8 cellular contexts compared by ENCODE assay signal in the genomic region with DNA sequence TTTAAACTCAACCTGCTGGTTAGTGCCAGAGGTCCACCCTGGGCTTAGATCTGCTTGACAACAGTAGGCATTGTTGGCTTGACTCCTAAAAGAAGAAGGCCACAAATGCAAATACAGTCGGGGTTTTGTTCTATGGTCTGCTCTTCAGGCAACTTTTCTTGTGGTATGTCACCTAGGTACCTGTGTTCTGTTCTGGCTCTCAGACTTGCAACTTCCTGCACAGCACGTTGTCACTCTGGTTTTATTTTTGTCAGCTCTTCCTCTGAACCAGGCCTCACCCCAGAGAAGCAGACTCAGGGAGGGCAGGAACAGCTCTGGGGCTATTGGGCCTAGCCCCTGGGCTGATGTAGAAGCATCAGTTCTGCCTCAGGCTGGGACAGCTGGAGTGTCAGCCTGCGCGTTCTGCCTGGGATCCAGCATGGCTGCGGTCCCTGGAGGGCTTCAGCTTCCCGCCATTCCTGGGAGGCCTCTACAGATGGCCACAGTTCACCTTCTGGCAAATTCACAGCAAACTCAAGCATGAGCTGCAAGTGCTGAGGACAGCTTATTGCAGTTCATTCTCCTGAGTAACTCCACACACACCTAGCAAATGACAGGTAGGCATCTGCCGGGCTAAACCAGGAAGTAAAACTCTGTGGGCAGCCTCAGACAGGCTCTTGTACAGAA. TPM values are rescaled to one million over a fixed set of nuclear protein-coding genes. Genes with fewer than 3 reads are reported as not detected.
A peak's percentile ranks its signal among the peaks of the same experiment; 100 is the strongest.
DNase-seq lines count a peak whose midpoint lies in the region; ATAC-seq, FAIRE-seq and TF ChIP-seq lines count a peak whose summit lies in the region.

No MANE protein-coding gene starts in this region.

- H3K4me2 ChIP-seq in Loucy (ENCODE audit: low read depth, low read length, poor library complexity, severe bottlenecking) (peak overlapping the region; percentile 78), osteoblast (ENCODE audit: insufficient read depth, low read length) (no peak overlapping the region)

- H3K27ac ChIP-seq in osteoblast (ENCODE audit: low read depth, low read length) = no peak overlapping the region

- TF ChIP-seq CTCF in Loucy (conservative IDR thresholded peaks at IDR 0.05; ENCODE audit: low read length) = no peak
- TF ChIP-seq CTCF in osteoblast (IDR thresholded peaks at IDR 0.05; ENCODE audit: extremely low read depth, low read depth, low read length) = no peak

- peaks cover 15% of the 10 kb centered on the region for H3F3A ChIP-seq in Loucy (ENCODE audit: low read depth)

- H2AFZ ChIP-seq in Loucy (ENCODE audit: low read length) (peak overlapping the region; percentile 74), osteoblast (ENCODE audit: low read length) (peak overlapping the region; percentile 8)

- H4K20me1 ChIP-seq in Loucy (ENCODE audit: insufficient read depth, low read length, poor library complexity, severe bottlenecking) = no peaks in the 10 kb centered on the region
- H4K20me1 ChIP-seq in osteoblast (ENCODE audit: insufficient read depth, low read length) = no peaks in the 10 kb centered on the region

- DNase-seq in adipocyte (ENCODE audit: low read depth) (no peak), osteoblast (ENCODE audit: insufficient read length, low spot score, missing footprints) (no peak), RCC 7860 (ENCODE audit: low spot score) (no peak), NCI-H1417 (lab: John Stamatoyannopoulos, UW) (no peak), GOT3 (lab: John Stamatoyannopoulos, UW) (no peak)

- H3K9me2 ChIP-seq in Loucy (replicated peaks; ENCODE audit: low read depth, low read length) = no peaks in the 10 kb centered on the region

- ATAC-seq in GM18498 (IDR thresholded peaks at IDR 0.05; ENCODE audit: unreplicated experiment) (peak; percentile 64), GM21528 (IDR thresholded peaks at IDR 0.05; ENCODE audit: low FRiP score, unreplicated experiment) (peak; percentile 55)

- H3K4me1 ChIP-seq in Loucy (ENCODE audit: insufficient read depth, low read length, poor library complexity, severe bottlenecking) = peaks cover 81% of the 10 kb centered on the region
- H3K4me1 ChIP-seq in adipocyte (ENCODE audit: control insufficient read depth, insufficient read depth, low read length) = peaks cover 68% of the 10 kb centered on the region
- peaks cover 19% of the 10 kb centered on the region for H3K4me1 ChIP-seq in osteoblast (ENCODE audit: insufficient read depth, low read length)

- no peaks in the 10 kb centered on the region for H3K27me3 ChIP-seq in Loucy (ENCODE audit: insufficient read depth, low read length, poor library complexity, severe bottlenecking)
- H3K27me3 ChIP-seq in adipocyte (replicated peaks; ENCODE audit: control insufficient read depth, insufficient read depth, low read length) = no peaks in the 10 kb centered on the region
- no peaks in the 10 kb centered on the region for H3K27me3 ChIP-seq in osteoblast (ENCODE audit: insufficient read depth, low read length)

- H3K9ac ChIP-seq in Loucy (ENCODE audit: low read depth, low read length, poor library complexity, severe bottlenecking) = peak overlapping the region; percentile 71
- H3K9ac ChIP-seq in adipocyte (ENCODE audit: low read length) = peak overlapping the region; percentile 41

- H3K36me3 ChIP-seq in Loucy (ENCODE audit: insufficient read depth, low read length) (no peaks in the 10 kb centered on the region), adipocyte (ENCODE audit: control insufficient read depth, insufficient read depth, low read length, severe bottlenecking) (no peaks in the 10 kb centered on the region), osteoblast (ENCODE audit: insufficient read depth, low read length) (no peaks in the 10 kb centered on the region)

- H3K9me3 ChIP-seq in Loucy (ENCODE audit: insufficient read depth, low read depth, low read length) (no peaks in the 10 kb centered on the region), adipocyte (ENCODE audit: control insufficient read depth, low read length) (no peaks in the 10 kb centered on the region), osteoblast (ENCODE audit: low read depth, low read length) (no peaks in the 10 kb centered on the region)

- H3K79me2 ChIP-seq in Loucy (ENCODE audit: insufficient read depth, low read length) = no peaks in the 10 kb centered on the region
- no peaks in the 10 kb centered on the region for H3K79me2 ChIP-seq in osteoblast (ENCODE audit: insufficient read depth, low read length)

- H3K4me3 ChIP-seq in Loucy (ENCODE audit: low read length, poor library complexity, severe bottlenecking) = peak overlapping the region; percentile 24
- H3K4me3 ChIP-seq in adipocyte (ENCODE audit: low read length) = no peak overlapping the region
- H3K4me3 ChIP-seq in osteoblast (ENCODE audit: insufficient read depth, low read length) = no peak overlapping the region

- no peak for FAIRE-seq in RCC 7860 (lab: Jason Lieb, UNC)

RNA-seq across cellular contexts. Expression of gene PDCD4, which starts 11.0 kb away (rescaled TPM):
- total RNA-seq in osteoblast = 63.1 and 73.8 TPM in 2 replicates

RNA-seq across cellular contexts. Expression of gene BBIP1, which starts 58.3 kb away (rescaled TPM):
- total RNA-seq in osteoblast = 31.2 and 32.2 TPM in 2 replicates

RNA-seq across cellular contexts. Expression of gene SHOC2, which starts 58.7 kb away (rescaled TPM):
- 69.0 and 73.8 TPM in 2 replicates for total RNA-seq in osteoblast
